ENCODE assay signal across 1 cellular context in genomic region chr13:98142427-98143156, GRCh38.
TF ChIP-seq lines count a peak whose summit lies in the region.

Gene FARP1, plus strand, starts transcription at chr13:98143094. Its CDS starts 70,149 bp downstream, at chr13:98213243.

TF ChIP-seq in HepG2, 621 proteins besides CTCF, POLR2A, EP300 and RAD21 (continued from another document and continues in another):
- TF ChIP-seq, protein P1, sequence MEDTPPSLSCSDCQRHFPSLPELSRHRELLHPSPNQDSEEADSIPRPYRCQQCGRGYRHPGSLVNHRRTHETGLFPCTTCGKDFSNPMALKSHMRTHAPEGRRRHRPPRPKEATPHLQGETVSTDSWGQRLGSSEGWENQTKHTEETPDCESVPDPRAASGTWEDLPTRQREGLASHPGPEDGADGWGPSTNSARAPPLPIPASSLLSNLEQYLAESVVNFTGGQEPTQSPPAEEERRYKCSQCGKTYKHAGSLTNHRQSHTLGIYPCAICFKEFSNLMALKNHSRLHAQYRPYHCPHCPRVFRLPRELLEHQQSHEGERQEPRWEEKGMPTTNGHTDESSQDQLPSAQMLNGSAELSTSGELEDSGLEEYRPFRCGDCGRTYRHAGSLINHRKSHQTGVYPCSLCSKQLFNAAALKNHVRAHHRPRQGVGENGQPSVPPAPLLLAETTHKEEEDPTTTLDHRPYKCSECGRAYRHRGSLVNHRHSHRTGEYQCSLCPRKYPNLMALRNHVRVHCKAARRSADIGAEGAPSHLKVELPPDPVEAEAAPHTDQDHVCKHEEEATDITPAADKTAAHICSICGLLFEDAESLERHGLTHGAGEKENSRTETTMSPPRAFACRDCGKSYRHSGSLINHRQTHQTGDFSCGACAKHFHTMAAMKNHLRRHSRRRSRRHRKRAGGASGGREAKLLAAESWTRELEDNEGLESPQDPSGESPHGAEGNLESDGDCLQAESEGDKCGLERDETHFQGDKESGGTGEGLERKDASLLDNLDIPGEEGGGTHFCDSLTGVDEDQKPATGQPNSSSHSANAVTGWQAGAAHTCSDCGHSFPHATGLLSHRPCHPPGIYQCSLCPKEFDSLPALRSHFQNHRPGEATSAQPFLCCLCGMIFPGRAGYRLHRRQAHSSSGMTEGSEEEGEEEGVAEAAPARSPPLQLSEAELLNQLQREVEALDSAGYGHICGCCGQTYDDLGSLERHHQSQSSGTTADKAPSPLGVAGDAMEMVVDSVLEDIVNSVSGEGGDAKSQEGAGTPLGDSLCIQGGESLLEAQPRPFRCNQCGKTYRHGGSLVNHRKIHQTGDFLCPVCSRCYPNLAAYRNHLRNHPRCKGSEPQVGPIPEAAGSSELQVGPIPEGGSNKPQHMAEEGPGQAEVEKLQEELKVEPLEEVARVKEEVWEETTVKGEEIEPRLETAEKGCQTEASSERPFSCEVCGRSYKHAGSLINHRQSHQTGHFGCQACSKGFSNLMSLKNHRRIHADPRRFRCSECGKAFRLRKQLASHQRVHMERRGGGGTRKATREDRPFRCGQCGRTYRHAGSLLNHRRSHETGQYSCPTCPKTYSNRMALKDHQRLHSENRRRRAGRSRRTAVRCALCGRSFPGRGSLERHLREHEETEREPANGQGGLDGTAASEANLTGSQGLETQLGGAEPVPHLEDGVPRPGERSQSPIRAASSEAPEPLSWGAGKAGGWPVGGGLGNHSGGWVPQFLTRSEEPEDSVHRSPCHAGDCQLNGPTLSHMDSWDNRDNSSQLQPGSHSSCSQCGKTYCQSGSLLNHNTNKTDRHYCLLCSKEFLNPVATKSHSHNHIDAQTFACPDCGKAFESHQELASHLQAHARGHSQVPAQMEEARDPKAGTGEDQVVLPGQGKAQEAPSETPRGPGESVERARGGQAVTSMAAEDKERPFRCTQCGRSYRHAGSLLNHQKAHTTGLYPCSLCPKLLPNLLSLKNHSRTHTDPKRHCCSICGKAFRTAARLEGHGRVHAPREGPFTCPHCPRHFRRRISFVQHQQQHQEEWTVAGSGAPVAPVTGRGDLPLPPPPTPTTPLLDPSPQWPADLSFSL (CRISPR knock-in tag; IDR thresholded peaks at IDR 0.05) = no peak
- TF ChIP-seq SIX1 (CRISPR knock-in tag; IDR thresholded peaks at IDR 0.05; ENCODE audit: borderline replicate concordance) = no peak
- no peak for TF ChIP-seq GLMP (CRISPR knock-in tag; IDR thresholded peaks at IDR 0.05; ENCODE audit: borderline replicate concordance)
- peak; percentile 13; the same call in 1 of the 2 replicates for TF ChIP-seq ZNF329 (CRISPR knock-in tag; IDR thresholded peaks at IDR 0.05; ENCODE audit: low read depth)
- TF ChIP-seq RARA (CRISPR knock-in tag; IDR thresholded peaks at IDR 0.05) = peak; percentile 9; the same call in 1 of the 2 replicates
- TF ChIP-seq PLRG1 (conservative IDR thresholded peaks at IDR 0.05) = no peak
- peak; percentile 65; the same call in 1 of the 2 replicates for TF ChIP-seq MED13 (CRISPR knock-in tag; IDR thresholded peaks at IDR 0.05)
- TF ChIP-seq, protein P2, sequence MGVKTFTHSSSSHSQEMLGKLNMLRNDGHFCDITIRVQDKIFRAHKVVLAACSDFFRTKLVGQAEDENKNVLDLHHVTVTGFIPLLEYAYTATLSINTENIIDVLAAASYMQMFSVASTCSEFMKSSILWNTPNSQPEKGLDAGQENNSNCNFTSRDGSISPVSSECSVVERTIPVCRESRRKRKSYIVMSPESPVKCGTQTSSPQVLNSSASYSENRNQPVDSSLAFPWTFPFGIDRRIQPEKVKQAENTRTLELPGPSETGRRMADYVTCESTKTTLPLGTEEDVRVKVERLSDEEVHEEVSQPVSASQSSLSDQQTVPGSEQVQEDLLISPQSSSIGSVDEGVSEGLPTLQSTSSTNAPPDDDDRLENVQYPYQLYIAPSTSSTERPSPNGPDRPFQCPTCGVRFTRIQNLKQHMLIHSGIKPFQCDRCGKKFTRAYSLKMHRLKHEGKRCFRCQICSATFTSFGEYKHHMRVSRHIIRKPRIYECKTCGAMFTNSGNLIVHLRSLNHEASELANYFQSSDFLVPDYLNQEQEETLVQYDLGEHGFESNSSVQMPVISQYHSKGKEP (CRISPR knock-in tag; IDR thresholded peaks at IDR 0.05) = no peak
- TF ChIP-seq RXRA (CRISPR knock-in tag; IDR thresholded peaks at IDR 0.05) = no peak
- TF ChIP-seq REXO4 (CRISPR knock-in tag; IDR thresholded peaks at IDR 0.05; ENCODE audit: borderline replicate concordance) = no peak
- TF ChIP-seq POGZ (CRISPR knock-in tag; IDR thresholded peaks at IDR 0.05) = no peak; the same call in 1 of the 2 replicates
- peak; percentile 83 for TF ChIP-seq NRL (CRISPR knock-in tag; IDR thresholded peaks at IDR 0.05; ENCODE audit: borderline replicate concordance)
- TF ChIP-seq CC2D1A (CRISPR knock-in tag; IDR thresholded peaks at IDR 0.05) = no peak
- TF ChIP-seq ZNF629 (CRISPR knock-in tag; conservative IDR thresholded peaks at IDR 0.05) = no peak
- no peak for TF ChIP-seq IRX3 (CRISPR knock-in tag; IDR thresholded peaks at IDR 0.05; ENCODE audit: borderline replicate concordance, low read depth)
- no peak; the same call in 1 of the 2 replicates for TF ChIP-seq ZNF616 (CRISPR knock-in tag; IDR thresholded peaks at IDR 0.05; ENCODE audit: low read depth)
- TF ChIP-seq FOXM1 (CRISPR knock-in tag; IDR thresholded peaks at IDR 0.05) = no peak
- TF ChIP-seq ZNF546 (CRISPR knock-in tag; conservative IDR thresholded peaks at IDR 0.05) = no peak; the same call in 1 of the 2 replicates
- TF ChIP-seq MAZ (IDR thresholded peaks at IDR 0.05; ENCODE audit: borderline replicate concordance, low read depth, low read length) = peak; percentile 60; the same call in 1 of the 2 replicates
- peak; percentile 90 for TF ChIP-seq MAZ (CRISPR knock-in tag; IDR thresholded peaks at IDR 0.05; ENCODE audit: low read depth)
- no peak for TF ChIP-seq SRF (IDR thresholded peaks at IDR 0.05; ENCODE audit: low read depth, low read length)
- no peak for TF ChIP-seq ZNF720 (CRISPR knock-in tag; IDR thresholded peaks at IDR 0.05)
- 0 out of 2 replicates have a peak, but pooled peaks have one; percentile 19 for TF ChIP-seq ZSCAN21 (CRISPR knock-in tag; IDR thresholded peaks at IDR 0.05; ENCODE audit: borderline replicate concordance)
- TF ChIP-seq GMEB2 (CRISPR knock-in tag; IDR thresholded peaks at IDR 0.05; ENCODE audit: low read depth) = no peak
- peak; percentile 36 for TF ChIP-seq SKI (IDR thresholded peaks at IDR 0.05; ENCODE audit: partially characterized antibody)
- 0 out of 2 replicates have a peak, but pooled peaks have one; percentile 33 for TF ChIP-seq PHF20 (CRISPR knock-in tag; IDR thresholded peaks at IDR 0.05)
- TF ChIP-seq, protein P3, sequence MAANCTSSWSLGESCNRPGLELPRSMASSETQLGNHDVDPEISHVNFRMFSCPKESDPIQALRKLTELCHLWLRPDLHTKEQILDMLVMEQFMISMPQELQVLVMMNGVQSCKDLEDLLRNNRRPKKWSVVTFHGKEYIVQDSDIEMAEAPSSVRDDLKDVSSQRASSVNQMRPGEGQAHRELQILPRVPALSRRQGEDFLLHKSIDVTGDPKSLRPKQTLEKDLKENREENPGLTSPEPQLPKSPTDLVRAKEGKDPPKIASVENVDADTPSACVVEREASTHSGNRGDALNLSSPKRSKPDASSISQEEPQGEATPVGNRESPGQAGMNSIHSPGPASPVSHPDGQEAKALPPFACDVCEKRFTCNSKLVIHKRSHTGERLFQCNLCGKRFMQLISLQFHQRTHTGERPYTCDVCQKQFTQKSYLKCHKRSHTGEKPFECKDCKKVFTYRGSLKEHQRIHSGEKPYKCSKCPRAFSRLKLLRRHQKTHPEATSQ (CRISPR knock-in tag; IDR thresholded peaks at IDR 0.05; ENCODE audit: borderline replicate concordance) = no peak
- TF ChIP-seq CEBPB (IDR thresholded peaks at IDR 0.05; ENCODE audit: borderline replicate concordance, low read depth, low read length) = no peak
- TF ChIP-seq KAT8 (CRISPR knock-in tag; IDR thresholded peaks at IDR 0.05) = peak; percentile 37; the same call in 1 of the 2 replicates
- TF ChIP-seq ARNT2 (CRISPR knock-in tag; IDR thresholded peaks at IDR 0.05; ENCODE audit: low read depth) = peak; percentile 23
- no peak; the same call in 1 of the 2 replicates for TF ChIP-seq BRCA1 (CRISPR knock-in tag; IDR thresholded peaks at IDR 0.05)
- no peak; the same call in 1 of the 2 replicates for TF ChIP-seq ZNF274 (CRISPR knock-in tag; IDR thresholded peaks at IDR 0.05)
- no peak; the same call in 1 of the 2 replicates for TF ChIP-seq MEIS2 (CRISPR knock-in tag; IDR thresholded peaks at IDR 0.05)
- no peak for TF ChIP-seq SUZ12 (IDR thresholded peaks at IDR 0.05; ENCODE audit: low read depth, low read length)
- peak; percentile 54 for TF ChIP-seq E2F1 (CRISPR knock-in tag; IDR thresholded peaks at IDR 0.05)
- TF ChIP-seq ZNF24 (IDR thresholded peaks at IDR 0.05) = no peak
- TF ChIP-seq ATRX (CRISPR knock-in tag; IDR thresholded peaks at IDR 0.05; ENCODE audit: borderline replicate concordance) = no peak
- 0 out of 2 replicates have a peak, but pooled peaks have one; percentile 47 for TF ChIP-seq ZNF121 (CRISPR knock-in tag; IDR thresholded peaks at IDR 0.05)
- TF ChIP-seq HDAC2 (CRISPR knock-in tag; IDR thresholded peaks at IDR 0.05) = no peak
- TF ChIP-seq ZBTB10 (CRISPR knock-in tag; IDR thresholded peaks at IDR 0.05; ENCODE audit: borderline replicate concordance) = no peak; the same call in none of the 2 replicates
- no peak for TF ChIP-seq AHR (CRISPR knock-in tag; IDR thresholded peaks at IDR 0.05)
- TF ChIP-seq NR2F2 (IDR thresholded peaks at IDR 0.05; ENCODE audit: borderline replicate concordance, low read depth) = no peak
- no peak; the same call in 1 of the 2 replicates for TF ChIP-seq TEF (CRISPR knock-in tag; IDR thresholded peaks at IDR 0.05)
- TF ChIP-seq KDM4B (CRISPR knock-in tag; IDR thresholded peaks at IDR 0.05) = no peak
